Comparison of ENCODE assay signal across 1 cellular context in the genomic region with DNA sequence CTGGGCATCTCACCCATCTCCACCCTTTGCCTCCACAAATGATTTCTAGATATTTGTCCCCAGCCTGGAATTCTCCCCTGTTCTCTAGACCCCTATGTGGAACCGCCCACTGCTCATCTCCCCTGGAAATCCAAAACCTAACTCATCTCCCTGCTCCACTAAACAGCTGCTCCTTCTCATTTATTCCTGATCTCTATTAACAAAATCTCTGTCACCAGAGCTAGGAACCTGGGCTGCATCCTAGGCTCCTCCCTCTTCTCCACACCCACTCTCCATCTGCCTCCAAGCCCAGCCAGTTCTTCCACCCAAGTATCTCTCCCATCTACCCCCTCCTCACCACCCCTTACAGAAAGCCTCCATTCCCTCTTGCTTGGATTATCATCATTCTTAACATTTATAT.
A peak's percentile ranks its signal among the peaks of the same experiment; 100 is the strongest.
TF ChIP-seq lines count a peak whose summit lies in the region.

No MANE protein-coding gene starts in this region.

TF ChIP-seq in HepG2, 621 proteins besides CTCF, POLR2A, EP300 and RAD21:
- TF ChIP-seq, protein P1, sequence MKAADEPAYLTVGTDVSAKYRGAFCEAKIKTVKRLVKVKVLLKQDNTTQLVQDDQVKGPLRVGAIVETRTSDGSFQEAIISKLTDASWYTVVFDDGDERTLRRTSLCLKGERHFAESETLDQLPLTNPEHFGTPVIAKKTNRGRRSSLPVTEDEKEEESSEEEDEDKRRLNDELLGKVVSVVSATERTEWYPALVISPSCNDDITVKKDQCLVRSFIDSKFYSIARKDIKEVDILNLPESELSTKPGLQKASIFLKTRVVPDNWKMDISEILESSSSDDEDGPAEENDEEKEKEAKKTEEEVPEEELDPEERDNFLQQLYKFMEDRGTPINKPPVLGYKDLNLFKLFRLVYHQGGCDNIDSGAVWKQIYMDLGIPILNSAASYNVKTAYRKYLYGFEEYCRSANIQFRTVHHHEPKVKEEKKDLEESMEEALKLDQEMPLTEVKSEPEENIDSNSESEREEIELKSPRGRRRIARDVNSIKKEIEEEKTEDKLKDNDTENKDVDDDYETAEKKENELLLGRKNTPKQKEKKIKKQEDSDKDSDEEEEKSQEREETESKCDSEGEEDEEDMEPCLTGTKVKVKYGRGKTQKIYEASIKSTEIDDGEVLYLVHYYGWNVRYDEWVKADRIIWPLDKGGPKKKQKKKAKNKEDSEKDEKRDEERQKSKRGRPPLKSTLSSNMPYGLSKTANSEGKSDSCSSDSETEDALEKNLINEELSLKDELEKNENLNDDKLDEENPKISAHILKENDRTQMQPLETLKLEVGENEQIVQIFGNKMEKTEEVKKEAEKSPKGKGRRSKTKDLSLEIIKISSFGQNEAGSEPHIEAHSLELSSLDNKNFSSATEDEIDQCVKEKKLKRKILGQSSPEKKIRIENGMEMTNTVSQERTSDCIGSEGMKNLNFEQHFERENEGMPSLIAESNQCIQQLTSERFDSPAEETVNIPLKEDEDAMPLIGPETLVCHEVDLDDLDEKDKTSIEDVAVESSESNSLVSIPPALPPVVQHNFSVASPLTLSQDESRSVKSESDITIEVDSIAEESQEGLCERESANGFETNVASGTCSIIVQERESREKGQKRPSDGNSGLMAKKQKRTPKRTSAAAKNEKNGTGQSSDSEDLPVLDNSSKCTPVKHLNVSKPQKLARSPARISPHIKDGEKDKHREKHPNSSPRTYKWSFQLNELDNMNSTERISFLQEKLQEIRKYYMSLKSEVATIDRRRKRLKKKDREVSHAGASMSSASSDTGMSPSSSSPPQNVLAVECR (CRISPR knock-in tag; IDR thresholded peaks at IDR 0.05; ENCODE audit: borderline replicate concordance) = 0 out of 2 replicates have a peak, but pooled peaks have one; percentile 2
- TF ChIP-seq PRPF4 (IDR thresholded peaks at IDR 0.05; ENCODE audit: low read depth, low read length, poor library complexity, severe bottlenecking) = no peak
- TF ChIP-seq, protein P2, sequence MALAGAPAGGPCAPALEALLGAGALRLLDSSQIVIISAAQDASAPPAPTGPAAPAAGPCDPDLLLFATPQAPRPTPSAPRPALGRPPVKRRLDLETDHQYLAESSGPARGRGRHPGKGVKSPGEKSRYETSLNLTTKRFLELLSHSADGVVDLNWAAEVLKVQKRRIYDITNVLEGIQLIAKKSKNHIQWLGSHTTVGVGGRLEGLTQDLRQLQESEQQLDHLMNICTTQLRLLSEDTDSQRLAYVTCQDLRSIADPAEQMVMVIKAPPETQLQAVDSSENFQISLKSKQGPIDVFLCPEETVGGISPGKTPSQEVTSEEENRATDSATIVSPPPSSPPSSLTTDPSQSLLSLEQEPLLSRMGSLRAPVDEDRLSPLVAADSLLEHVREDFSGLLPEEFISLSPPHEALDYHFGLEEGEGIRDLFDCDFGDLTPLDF (CRISPR knock-in tag; IDR thresholded peaks at IDR 0.05) = no peak
- TF ChIP-seq, protein P3, sequence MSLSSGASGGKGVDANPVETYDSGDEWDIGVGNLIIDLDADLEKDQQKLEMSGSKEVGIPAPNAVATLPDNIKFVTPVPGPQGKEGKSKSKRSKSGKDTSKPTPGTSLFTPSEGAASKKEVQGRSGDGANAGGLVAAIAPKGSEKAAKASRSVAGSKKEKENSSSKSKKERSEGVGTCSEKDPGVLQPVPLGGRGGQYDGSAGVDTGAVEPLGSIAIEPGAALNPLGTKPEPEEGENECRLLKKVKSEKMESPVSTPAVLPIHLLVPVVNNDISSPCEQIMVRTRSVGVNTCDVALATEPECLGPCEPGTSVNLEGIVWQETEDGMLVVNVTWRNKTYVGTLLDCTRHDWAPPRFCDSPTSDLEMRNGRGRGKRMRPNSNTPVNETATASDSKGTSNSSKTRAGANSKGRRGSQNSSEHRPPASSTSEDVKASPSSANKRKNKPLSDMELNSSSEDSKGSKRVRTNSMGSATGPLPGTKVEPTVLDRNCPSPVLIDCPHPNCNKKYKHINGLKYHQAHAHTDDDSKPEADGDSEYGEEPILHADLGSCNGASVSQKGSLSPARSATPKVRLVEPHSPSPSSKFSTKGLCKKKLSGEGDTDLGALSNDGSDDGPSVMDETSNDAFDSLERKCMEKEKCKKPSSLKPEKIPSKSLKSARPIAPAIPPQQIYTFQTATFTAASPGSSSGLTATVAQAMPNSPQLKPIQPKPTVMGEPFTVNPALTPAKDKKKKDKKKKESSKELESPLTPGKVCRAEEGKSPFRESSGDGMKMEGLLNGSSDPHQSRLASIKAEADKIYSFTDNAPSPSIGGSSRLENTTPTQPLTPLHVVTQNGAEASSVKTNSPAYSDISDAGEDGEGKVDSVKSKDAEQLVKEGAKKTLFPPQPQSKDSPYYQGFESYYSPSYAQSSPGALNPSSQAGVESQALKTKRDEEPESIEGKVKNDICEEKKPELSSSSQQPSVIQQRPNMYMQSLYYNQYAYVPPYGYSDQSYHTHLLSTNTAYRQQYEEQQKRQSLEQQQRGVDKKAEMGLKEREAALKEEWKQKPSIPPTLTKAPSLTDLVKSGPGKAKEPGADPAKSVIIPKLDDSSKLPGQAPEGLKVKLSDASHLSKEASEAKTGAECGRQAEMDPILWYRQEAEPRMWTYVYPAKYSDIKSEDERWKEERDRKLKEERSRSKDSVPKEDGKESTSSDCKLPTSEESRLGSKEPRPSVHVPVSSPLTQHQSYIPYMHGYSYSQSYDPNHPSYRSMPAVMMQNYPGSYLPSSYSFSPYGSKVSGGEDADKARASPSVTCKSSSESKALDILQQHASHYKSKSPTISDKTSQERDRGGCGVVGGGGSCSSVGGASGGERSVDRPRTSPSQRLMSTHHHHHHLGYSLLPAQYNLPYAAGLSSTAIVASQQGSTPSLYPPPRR (CRISPR knock-in tag; IDR thresholded peaks at IDR 0.05; ENCODE audit: borderline replicate concordance) = no peak
